ENCODE assay signal across 9 cellular contexts in the genomic region with DNA sequence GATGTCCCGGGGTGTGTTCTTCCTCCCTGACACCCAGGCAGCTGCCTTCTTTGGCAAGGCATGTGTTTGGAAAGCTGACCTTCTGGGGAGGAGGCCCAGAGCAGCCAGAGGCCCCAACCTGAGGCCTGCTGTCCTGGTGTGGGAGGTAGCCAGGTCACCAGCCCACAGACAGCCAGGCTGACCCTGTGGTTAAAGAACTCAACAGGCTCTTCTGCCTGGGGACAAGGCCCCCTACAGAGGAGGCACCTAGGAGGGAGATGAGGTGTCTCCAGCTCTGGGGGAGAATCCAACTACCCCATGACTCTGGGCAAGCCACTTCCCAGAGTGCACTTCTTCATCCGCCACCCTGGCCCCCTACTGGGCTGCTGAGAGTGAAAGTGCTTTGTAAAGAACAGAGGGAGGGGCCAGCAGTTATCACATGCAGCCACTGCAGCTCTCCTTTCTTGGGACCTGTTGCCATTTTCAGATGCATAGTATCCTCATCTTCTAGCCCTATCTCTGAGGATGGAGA. TPM values are rescaled to one million over a fixed set of nuclear protein-coding genes. Genes with fewer than 3 reads are reported as not detected.
A peak's percentile ranks its signal among the peaks of the same experiment; 100 is the strongest.
DNase-seq lines count a peak whose midpoint lies in the region; ATAC-seq and TF ChIP-seq lines count a peak whose summit lies in the region.
"Had no signal": no experiment of that assay in that cellular context is flagged by ENCODE, and none has a peak within 500 bp of the region (broad histone marks: within the 10 kb centered on the region; RNA-seq: fewer than 3 reads in every experiment).

No MANE protein-coding gene starts in this region.

- H3K9me3 Mint-ChIP-seq in activated CD4-positive, alpha-beta T cell treated with anti-CD3 and anti-CD28 coated beads for 36 hours (ENCODE audit: low read depth), result no peaks in the 10 kb centered on the region

- peak overlapping the region; percentile 28 for H3K27ac ChIP-seq in duodenal mucosa (ENCODE audit: low read depth, low read length)
- peak overlapping the region; percentile 56 for H3K27ac ChIP-seq in muscle layer of duodenum (ENCODE audit: low read length)
- H3K27ac ChIP-seq in thyroid gland, result peak overlapping the region; percentile 42 to 99 (median 76)
- H3K27ac ChIP-seq: VCaP had no signal

- H3K27ac Mint-ChIP-seq in activated CD4-positive, alpha-beta T cell treated with anti-CD3 and anti-CD28 coated beads for 36 hours, result peak overlapping the region; percentile 95

- H3K4me1 ChIP-seq in duodenal mucosa (ENCODE audit: control insufficient read depth in 1 of 2, insufficient read depth in 2 of 2, low read length in 2 of 2), result peaks cover 40 to 46% of the 10 kb centered on the region in 2 donors
- H3K4me1 ChIP-seq in muscle layer of duodenum (ENCODE audit: control insufficient read depth in 1 of 2, insufficient read depth in 2 of 2, low read length in 2 of 2), result peaks cover 12 to 25% of the 10 kb centered on the region in 2 donors
- peaks cover 64 to 89% of the 10 kb centered on the region in 2 donors for H3K4me1 ChIP-seq in thyroid gland

- WGBS in thyroid gland, 2 donors, result 60 to 66% methylated on average over 1 to 2 of the region's 2 CpGs

- no peaks in the 10 kb centered on the region for H3K9me3 ChIP-seq in duodenal mucosa (ENCODE audit: control insufficient read depth in 1 of 2, low read length in 2 of 2)
- H3K9me3 ChIP-seq in muscle layer of duodenum (ENCODE audit: control insufficient read depth in 1 of 2, low read length in 2 of 2), result no peaks in the 10 kb centered on the region
- H3K9me3 ChIP-seq in thyroid gland, result no peaks in the 10 kb centered on the region

- POLR2A ChIA-PET in activated CD4-positive, alpha-beta T cell treated with anti-CD3 and anti-CD28 coated beads for 36 hours (lab: Charles Lee), result interaction anchor here (0.6 to 3.4 kb wide), 7 partner anchors 9 to 123 kb away, joined by 3 to 31 read pairs (median 6); a partner anchor contains a TSS

- H3K36me3 ChIP-seq in duodenal mucosa (ENCODE audit: control insufficient read depth in 1 of 2, insufficient read depth in 2 of 2, low read length in 2 of 2), result peaks cover 0 to 13% of the 10 kb centered on the region in 2 donors
- H3K36me3 ChIP-seq in muscle layer of duodenum (ENCODE audit: control insufficient read depth in 1 of 2, insufficient read depth in 2 of 2, low read length in 2 of 2), result peaks cover 0 to 18% of the 10 kb centered on the region in 2 donors
- H3K36me3 ChIP-seq in thyroid gland, result peaks cover 9 to 13% of the 10 kb centered on the region in 2 donors

- H3K36me3 Mint-ChIP-seq in activated CD4-positive, alpha-beta T cell treated with anti-CD3 and anti-CD28 coated beads for 36 hours (ENCODE audit: low read depth), result peaks cover 6% of the 10 kb centered on the region

- peak overlapping the region in 1 of 2 donors; percentile 3 for H3K9ac ChIP-seq in duodenal mucosa (ENCODE audit: low read depth in 1 of 2, low read length in 2 of 2)

- no peaks in the 10 kb centered on the region for H3K27me3 Mint-ChIP-seq in activated CD4-positive, alpha-beta T cell treated with anti-CD3 and anti-CD28 coated beads for 36 hours

- H3K4me1 Mint-ChIP-seq in activated CD4-positive, alpha-beta T cell treated with anti-CD3 and anti-CD28 coated beads for 36 hours, result peaks cover 72% of the 10 kb centered on the region

- intact Hi-C loops in activated CD4-positive, alpha-beta T cell treated with anti-CD3 and anti-CD28 coated beads for 36 hours (cut with DNase I, micrococcal nuclease), result loop anchor here (1.0 to 5.0 kb wide), 8 partner anchors 10 to 258 kb away; a partner anchor contains a TSS
- intact Hi-C loops in thyroid gland (cut with DNase I), result loop anchor here (10.0 kb wide), 1 partner anchor 185 kb away; a partner anchor contains a TSS

- H3K4me3 Mint-ChIP-seq in activated CD4-positive, alpha-beta T cell treated with anti-CD3 and anti-CD28 coated beads for 36 hours, result peak overlapping the region; percentile 34

- no peak for TF ChIP-seq POLR2A in thyroid gland (IDR thresholded peaks at IDR 0.05)

- DNase-seq in ELF-1 (ENCODE audit: low read depth, low spot score), result peak; percentile 58
- DNase-seq in Kasumi-1 (lab: John Stamatoyannopoulos, UW), result peak; percentile 22 to 31
- DNase-seq in activated CD4-positive, alpha-beta T cell treated with anti-CD3 and anti-CD28 coated beads for 36 hours, result peak; percentile 90
- peak; percentile 66 to 69 for DNase-seq in thyroid gland
- DNase-seq in NCI-H187 treated with DMSO at 0.1 percent for 48 hours (lab: John Stamatoyannopoulos, UW), result no peak
- DNase-seq in NCI-H1092 treated with DMSO at 0.1 percent for 48 hours (lab: John Stamatoyannopoulos, UW), result no peak

- CTCF ChIA-PET in activated CD4-positive, alpha-beta T cell treated with anti-CD3 and anti-CD28 coated beads for 36 hours (lab: Charles Lee), result interaction anchor here (0.6 to 2.0 kb wide), 7 partner anchors 9 to 38 kb away, joined by 3 to 16 read pairs (median 3); a partner anchor contains a TSS

- H3K27me3 ChIP-seq in duodenal mucosa (ENCODE audit: control insufficient read depth in 1 of 2, insufficient read depth in 2 of 2, low read length in 2 of 2), result no peaks in the 10 kb centered on the region
- no peaks in the 10 kb centered on the region for H3K27me3 ChIP-seq in muscle layer of duodenum (ENCODE audit: low read depth, low read length)
- H3K27me3 ChIP-seq in thyroid gland, result no peaks in the 10 kb centered on the region

- H3K4me3 ChIP-seq in duodenal mucosa (ENCODE audit: low read depth in 1 of 2, low read length in 2 of 2) (no peak overlapping the region), muscle layer of duodenum (ENCODE audit: low read depth in 1 of 2, low read length in 2 of 2) (no peak overlapping the region), thyroid gland (replicated peaks in 1 of 3) (no peak overlapping the region)

- TF ChIP-seq CTCF in thyroid gland (IDR thresholded peaks at IDR 0.05), result peak in 3 of 6 experiments; percentile 13 to 28 (median 13)

- ATAC-seq in activated CD4-positive, alpha-beta T cell treated with anti-CD3 and anti-CD28 coated beads for 36 hours, result peak; percentile 64

RNA-seq across cellular contexts. Expression of a gene that starts 13.1 kb away (rescaled TPM):
- total RNA-seq in activated CD4-positive, alpha-beta T cell treated with anti-CD3 and anti-CD28 coated beads for 36 hours, result 10 to 100 TPM; 87.6 to 97.2 TPM
- total RNA-seq in thyroid gland, result 10 to 100 TPM; 44.6 to 89.4 (median 63.0) TPM

Comparison
In these comparisons a context has a peak if more than half of its experiments do, and no peak if none do; other contexts are left out.
1. DNase-seq: peak in ELF-1 (single experiment), Kasumi-1 (2 of 2), activated CD4-positive, alpha-beta T cell treated with anti-CD3 and anti-CD28 coated beads for 36 hours (single experiment) and thyroid gland (2 of 2); none in NCI-H187 treated with DMSO at 0.1 percent for 48 hours (single experiment) and NCI-H1092 treated with DMSO at 0.1 percent for 48 hours (single experiment).
2. Peak in every context shown above with its lines, with median percentiles within 50 percentile points of each other: H3K27ac ChIP-seq.